2 cellular contexts compared by ENCODE assay signal in genomic region chr12:54372113-54372806, GRCh38.
TF ChIP-seq lines count a peak whose summit lies in the region.

No MANE protein-coding gene starts in this region.

TF ChIP-seq in IMR-90, 13 proteins besides CTCF, POLR2A, EP300 and RAD21:
- TF ChIP-seq USF2 (IDR thresholded peaks at IDR 0.05; ENCODE audit: low read depth, low read length) (no peak), CHD1 (IDR thresholded peaks at IDR 0.05; ENCODE audit: low read depth, low read length) (no peak), RFX5 (IDR thresholded peaks at IDR 0.05; ENCODE audit: low read depth, low read length) (no peak), MXI1 (IDR thresholded peaks at IDR 0.05; ENCODE audit: borderline replicate concordance, low read depth, low read length) (no peak), NFE2L2 (IDR thresholded peaks at IDR 0.05; ENCODE audit: low read depth, low read length) (no peak), FOS (IDR thresholded peaks at IDR 0.05; ENCODE audit: low read depth, low read length) (no peak), SMC3 (IDR thresholded peaks at IDR 0.05; ENCODE audit: low read depth, low read length) (no peak), MAFK (IDR thresholded peaks at IDR 0.05; ENCODE audit: low read depth, low read length) (no peak), CEBPB (IDR thresholded peaks at IDR 0.05; ENCODE audit: low read depth, low read length) (no peak), RCOR1 (IDR thresholded peaks at IDR 0.05; ENCODE audit: insufficient replicate concordance, low read length) (no peak), ELK1 (IDR thresholded peaks at IDR 0.05; ENCODE audit: borderline replicate concordance, low read depth, low read length) (no peak), BHLHE40 (IDR thresholded peaks at IDR 0.05; ENCODE audit: low read depth, low read length) (no peak), MAZ (IDR thresholded peaks at IDR 0.05; ENCODE audit: borderline replicate concordance, low read depth, low read length) (no peak)

TF ChIP-seq in endothelial cell of umbilical vein, 7 proteins besides CTCF, POLR2A, EP300 and RAD21:
- TF ChIP-seq GATA2 (IDR thresholded peaks at IDR 0.05; ENCODE audit: insufficient read depth, insufficient read length, low read depth, low read length) = no peak
